Comparison of ENCODE assay signal across 8 cellular contexts in genomic region chr20:47330933-47331708, GRCh38. TPM values are rescaled to one million over a fixed set of nuclear protein-coding genes. Genes with fewer than 3 reads are reported as not detected.
DNase-seq lines count a peak whose midpoint lies in the region; ATAC-seq, FAIRE-seq and TF ChIP-seq lines count a peak whose summit lies in the region.

No MANE protein-coding gene starts in this region.

- H3K27ac Mint-ChIP-seq in mesothelial cell of epicardium = peak overlapping the region; percentile 88

- peak in 1 of 2 experiments; percentile 3; a peak in 1 of 5 replicates for TF ChIP-seq RAD21 in A549 (conservative IDR thresholded peaks at IDR 0.05 in 1 of 2, IDR thresholded peaks at IDR 0.05 in 1 of 2)

- TF ChIP-seq POLR2A in A549 (IDR thresholded peaks at IDR 0.05; ENCODE audit: low read length) (no peak), breast epithelium (IDR thresholded peaks at IDR 0.05) (no peak)

- peaks cover 33% of the 10 kb centered on the region for H3K36me3 Mint-ChIP-seq in mesothelial cell of epicardium

- H3K4me1 Mint-ChIP-seq in mesothelial cell of epicardium = peaks cover 54% of the 10 kb centered on the region

- H3K36me3 ChIP-seq in breast epithelium = no peaks in the 10 kb centered on the region

- no peaks in the 10 kb centered on the region for H3K27me3 ChIP-seq in breast epithelium

- H3K9me3 Mint-ChIP-seq in mesothelial cell of epicardium = no peaks in the 10 kb centered on the region

- H3K9me3 ChIP-seq in A549 (no peaks in the 10 kb centered on the region), breast epithelium (no peaks in the 10 kb centered on the region)

- DNase-seq in A549 (ENCODE audit: low read depth in 1 of 2, low spot score in 1 of 2) = peak; percentile 82 to 87
- DNase-seq in HS-27A (ENCODE audit: low read depth) = peak; percentile 91
- DNase-seq in breast epithelium (ENCODE audit: low spot score in 2 of 2) = no peak
- DNase-seq in mesothelial cell of epicardium (ENCODE audit: low spot score in 2 of 2, unreplicated experiment in 2 of 2) = no peak

- H3K4me1 ChIP-seq in A549 (peaks cover 90% of the 10 kb centered on the region), breast epithelium (peaks cover 0 to 17% of the 10 kb centered on the region in 2 donors)

- intact Hi-C loops in breast epithelium (cut with DNase I; ENCODE audit: low total_unique reads) = no loop called here

- no peaks in the 10 kb centered on the region for H3K27me3 Mint-ChIP-seq in mesothelial cell of epicardium (ENCODE audit: low read depth)

- peak; percentile 72 to 79 for ATAC-seq in A549
- no peak for ATAC-seq in GM21367 (IDR thresholded peaks at IDR 0.05; ENCODE audit: unreplicated experiment)
- ATAC-seq in GM21786 (IDR thresholded peaks at IDR 0.05; ENCODE audit: unreplicated experiment) = no peak
- ATAC-seq in HG03095 (IDR thresholded peaks at IDR 0.05; ENCODE audit: unreplicated experiment) = no peak
- no peak for ATAC-seq in GM18498 (IDR thresholded peaks at IDR 0.05; ENCODE audit: unreplicated experiment)

- TF ChIP-seq CTCF in A549 (IDR thresholded peaks at IDR 0.05) (no peak), breast epithelium (IDR thresholded peaks at IDR 0.05) (no peak), mesothelial cell of epicardium (IDR thresholded peaks at IDR 0.05; ENCODE audit: unreplicated experiment) (no peak)

- 41% methylated on average over 10 of the region's 10 CpGs for WGBS in A549 (ENCODE audit: missing lambda C conversion rate)

- H3K4me3 ChIP-seq in A549 (no peak overlapping the region), breast epithelium (no peak overlapping the region)

- H3K4me3 Mint-ChIP-seq in mesothelial cell of epicardium = no peak overlapping the region

- POLR2A ChIA-PET in A549 (lab: Yijun Ruan, JAX) = interaction anchor here (0.9 to 1.2 kb wide), 3 partner anchors 14 to 28 kb away, joined by 4 to 5 read pairs (median 5); partner anchors contain the start of gene ZMYND8

- no peak for TF ChIP-seq EP300 in A549 (IDR thresholded peaks at IDR 0.05)

- CTCF ChIA-PET in A549 (lab: Yijun Ruan, JAX) = interaction anchor here (1.0 to 15.0 kb wide), 6 partner anchors 11 to 58 kb away, joined by 3 to 131 read pairs (median 4); no protein-coding TSS in a partner anchor

- peak overlapping the region; percentile 94 to 97 for H3K27ac ChIP-seq in A549
- H3K27ac ChIP-seq in breast epithelium = peak overlapping the region; percentile 40 to 61

- no peak for FAIRE-seq in A549 (lab: Jason Lieb, UNC)

- H3K4me2 ChIP-seq in A549 = peak overlapping the region; percentile 66

TF ChIP-seq in A549, 52 proteins besides CTCF, POLR2A, EP300 and RAD21 (continues in another document):
- TF ChIP-seq BCL3 (IDR thresholded peaks at IDR 0.05) (no peak), RCOR1 (IDR thresholded peaks at IDR 0.05; ENCODE audit: low read depth, low read length) (no peak), ATOH8 (CRISPR knock-in tag; IDR thresholded peaks at IDR 0.05; ENCODE audit: low read depth) (peak; percentile 72; the same call in 1 of the 2 replicates), ELK1 (IDR thresholded peaks at IDR 0.05; ENCODE audit: low read depth, low read length) (no peak), HDAC2 (IDR thresholded peaks at IDR 0.05) (no peak), NPAS2 (CRISPR knock-in tag; IDR thresholded peaks at IDR 0.05; ENCODE audit: borderline replicate concordance) (no peak), JUNB (IDR thresholded peaks at IDR 0.05) (peak; percentile 77), ZNF302 (CRISPR knock-in tag; IDR thresholded peaks at IDR 0.05) (no peak), ZSCAN20 (CRISPR knock-in tag; IDR thresholded peaks at IDR 0.05) (no peak), RNF2 (IDR thresholded peaks at IDR 0.05; ENCODE audit: borderline replicate concordance, low read depth) (no peak), HES2 (IDR thresholded peaks at IDR 0.05) (no peak), MAFK (IDR thresholded peaks at IDR 0.05; ENCODE audit: partially characterized antibody) (peak; percentile 75), SMC3 (IDR thresholded peaks at IDR 0.05) (peak; percentile 32; the same call in 1 of the 3 replicates), HEYL (CRISPR knock-in tag; IDR thresholded peaks at IDR 0.05) (no peak), FOSB (CRISPR knock-in tag; IDR thresholded peaks at IDR 0.05) (no peak), E2F6 (IDR thresholded peaks at IDR 0.05; ENCODE audit: borderline replicate concordance, low read depth) (peak; percentile 33; the same call in 1 of the 2 replicates), TFCP2L1 (CRISPR knock-in tag; IDR thresholded peaks at IDR 0.05) (no peak), KDM1A (IDR thresholded peaks at IDR 0.05; ENCODE audit: low read depth) (no peak), NR3C1 (IDR thresholded peaks at IDR 0.05) (no peak), EHMT2 (IDR thresholded peaks at IDR 0.05; ENCODE audit: low read depth) (no peak), CHD4 (IDR thresholded peaks at IDR 0.05; ENCODE audit: borderline replicate concordance) (no peak), RFX5 (IDR thresholded peaks at IDR 0.05) (no peak), MAX (IDR thresholded peaks at IDR 0.05) (peak; percentile 80), HOXA7 (CRISPR knock-in tag; IDR thresholded peaks at IDR 0.05) (no peak), ZC3H11A (IDR thresholded peaks at IDR 0.05) (no peak), USF2 (IDR thresholded peaks at IDR 0.05) (peak; percentile 16; the same call in 1 of the 2 replicates), HOXB13 (CRISPR knock-in tag; IDR thresholded peaks at IDR 0.05; ENCODE audit: low read depth) (peak; percentile 14; the same call in 1 of the 2 replicates), FOSL2 (IDR thresholded peaks at IDR 0.05) (peak; percentile 90), FOSL2 (CRISPR knock-in tag; IDR thresholded peaks at IDR 0.05) (peak; percentile 95), SREBF2 (IDR thresholded peaks at IDR 0.05) (no peak), ZFP36 (IDR thresholded peaks at IDR 0.05; ENCODE audit: borderline replicate concordance, partially characterized antibody) (no peak), EHF (CRISPR knock-in tag; IDR thresholded peaks at IDR 0.05) (no peak), MAZ (IDR thresholded peaks at IDR 0.05; ENCODE audit: borderline replicate concordance, low read depth, low read length) (0 out of 2 replicates have a peak, but pooled peaks have one; percentile 24)

RNA-seq across cellular contexts. Expression of gene ZMYND8, which starts 25.4 kb away (rescaled TPM):
- polyA plus RNA-seq in A549 (2011; rRNA removed) (23.6 and 24.9 TPM in 2 replicates), A549 (2017; fragmentation: RNase III; extraction: RNeasy Plus Mini Kit Qiagen cat#74134 plus additional on column Dnase treatment) (10.2 to 11.2 TPM (median 10.4 TPM) in 3 replicates)
- 10.9 TPM in 2 replicates for polyA plus RNA-seq in A549 (2012; cell fraction: cytosol; rRNA removed)
- polyA plus RNA-seq in A549 (2012; cell fraction: nucleus; rRNA removed) = 19.5 and 21.4 TPM in 2 replicates
- 22.2 and 24.4 TPM in 2 replicates for polyA minus RNA-seq in A549 (2011; rRNA and poly(A)+ RNA removed)
- total RNA-seq in breast epithelium (10 to 100 TPM; 40.6 to 47.7 (median 41.4) TPM), mesothelial cell of epicardium (119 to 120 TPM (median 119 TPM) in 3 replicates)

Comparison
In these comparisons a context has a peak if more than half of its experiments do, and no peak if none do; other contexts are left out.
1. ATAC-seq: peak in A549 (2 of 2); none in GM21367 (single experiment), GM21786 (single experiment), HG03095 (single experiment) and GM18498 (single experiment).
2. DNase-seq: peak in A549 (2 of 2) and HS-27A (single experiment); none in breast epithelium (0 of 2) and mesothelial cell of epicardium (0 of 2).